ENCODE assay signal across 12 cellular contexts in the genomic region with DNA sequence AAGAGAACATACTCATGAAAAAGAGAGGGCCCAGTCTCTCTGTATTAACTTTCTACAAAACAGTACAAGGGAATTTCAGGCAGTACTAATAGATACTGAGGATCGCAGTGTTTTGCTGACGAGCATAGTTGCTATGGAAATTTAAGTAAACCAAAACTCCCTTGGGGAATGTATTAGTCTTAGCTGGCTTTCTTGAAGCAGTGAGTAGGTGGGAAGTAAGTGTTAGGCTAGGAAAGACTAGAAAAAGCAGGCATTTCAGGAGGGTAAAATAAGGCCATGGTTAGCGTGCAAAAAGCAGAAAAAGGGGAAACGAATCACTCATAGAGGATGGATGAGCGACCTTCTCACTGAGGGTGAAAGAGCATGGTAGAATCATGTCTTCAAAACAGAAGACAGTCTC.
DNase-seq lines count a peak whose midpoint lies in the region; ATAC-seq and TF ChIP-seq lines count a peak whose summit lies in the region.
"Had no signal": no experiment of that assay in that cellular context is flagged by ENCODE, and none has a peak within 500 bp of the region (broad histone marks: within the 10 kb centered on the region; RNA-seq: fewer than 3 reads in every experiment).

No MANE protein-coding gene starts in this region.

- no peaks in the 10 kb centered on the region for H3K36me3 Mint-ChIP-seq in nephron progenitor cell (ENCODE audit: low read depth)

- H3K4me3 ChIP-seq in choroid plexus epithelial cell (ENCODE audit: low read depth, low read length), result no peak overlapping the region

- H3K4me1 Mint-ChIP-seq in nephron progenitor cell, result peaks cover 18% of the 10 kb centered on the region
- H3K4me1 Mint-ChIP-seq: activated naive CD8-positive, alpha-beta T cell treated with anti-CD3 and anti-CD28 coated beads, Interleukin-2, amount 50 U/mL, for 24 hours had no signal

- no peak for TF ChIP-seq CTCF in choroid plexus epithelial cell (conservative IDR thresholded peaks at IDR 0.05; ENCODE audit: low read depth, low read length)
- TF ChIP-seq CTCF in nephron progenitor cell (IDR thresholded peaks at IDR 0.05), result no peak

- ATAC-seq in HG03045 (IDR thresholded peaks at IDR 0.05; ENCODE audit: unreplicated experiment), result peak; percentile 53
- ATAC-seq in GM19035 (IDR thresholded peaks at IDR 0.05; ENCODE audit: unreplicated experiment), result no peak
- ATAC-seq: activated naive CD8-positive, alpha-beta T cell treated with anti-CD3 and anti-CD28 coated beads, Interleukin-2, amount 50 U/mL, for 24 hours; esophagus mucosa had no signal

- no peaks in the 10 kb centered on the region for H3K9me3 Mint-ChIP-seq in nephron progenitor cell
- H3K9me3 Mint-ChIP-seq: activated naive CD8-positive, alpha-beta T cell treated with anti-CD3 and anti-CD28 coated beads, Interleukin-2, amount 50 U/mL, for 24 hours had no signal

- peak overlapping the region; percentile 27 for H3K4me3 Mint-ChIP-seq in nephron progenitor cell
- H3K4me3 Mint-ChIP-seq: activated naive CD8-positive, alpha-beta T cell treated with anti-CD3 and anti-CD28 coated beads, Interleukin-2, amount 50 U/mL, for 24 hours had no signal

- DNase-seq in ELR (ENCODE audit: low read depth), result peak; percentile 7
- DNase-seq in choroid plexus epithelial cell (ENCODE audit: low read depth), result peak; percentile 94
- no peak for DNase-seq in nephron progenitor cell
- DNase-seq in superior temporal gyrus (ENCODE audit: extremely low spot score), result no peak
- no peak for DNase-seq in NCI-H524 treated with DMSO at 0.1 percent for 48 hours (lab: John Stamatoyannopoulos, UW)
- DNase-seq in GM19238 (ENCODE audit: insufficient read length, low spot score), result no peak
- DNase-seq: activated naive CD8-positive, alpha-beta T cell treated with anti-CD3 and anti-CD28 coated beads, Interleukin-2, amount 50 U/mL, for 24 hours; stimulated activated CD4-positive, alpha-beta T cell treated with anti-CD3 and anti-CD28 coated beads, Interleukin-12 subunit alpha, Interleukin-12 subunit beta, amount 100 ng/mL, for 4 hours; stimulated activated naive CD4-positive, alpha-beta T cell had no signal

- peaks cover 3% of the 10 kb centered on the region for H3K27me3 Mint-ChIP-seq in nephron progenitor cell (ENCODE audit: low read depth, poor library complexity)

- peak overlapping the region; percentile 95 for H3K27ac Mint-ChIP-seq in nephron progenitor cell
- H3K27ac Mint-ChIP-seq: activated naive CD8-positive, alpha-beta T cell treated with anti-CD3 and anti-CD28 coated beads, Interleukin-2, amount 50 U/mL, for 24 hours had no signal

Comparison
In these comparisons a context has a peak if more than half of its experiments do, and no peak if none do; other contexts are left out.
1. DNase-seq: peak in ELR (single experiment) and choroid plexus epithelial cell (single experiment); none in nephron progenitor cell (single experiment), superior temporal gyrus (single experiment), NCI-H524 treated with DMSO at 0.1 percent for 48 hours (single experiment) and GM19238 (single experiment).